In genomic region chr6:117389227-117390057, GRCh38 we compare ENCODE assay signal across 22 cellular contexts. TPM values are rescaled to one million over a fixed set of nuclear protein-coding genes. Genes with fewer than 3 reads are reported as not detected.
DNase-seq lines count a peak whose midpoint lies in the region; ATAC-seq and TF ChIP-seq lines count a peak whose summit lies in the region.
"Had no signal": no experiment of that assay in that cellular context is flagged by ENCODE, and none has a peak within 500 bp of the region (broad histone marks: within the 10 kb centered on the region; RNA-seq: fewer than 3 reads in every experiment).

No MANE protein-coding gene starts in this region.

- no peaks in the 10 kb centered on the region for H3K9me3 ChIP-seq in IMR-90 (ENCODE audit: control insufficient read depth, insufficient read depth, low read length)
- H3K9me3 ChIP-seq: BE2C, prostate gland, SJCRH30, upper lobe of left lung had no signal

- no peak overlapping the region for H2BK15ac ChIP-seq in IMR-90 (ENCODE audit: low read depth, low read length)

- H4K20me1 ChIP-seq in IMR-90 (ENCODE audit: insufficient read depth, low read length) = no peaks in the 10 kb centered on the region

- H3K36me3 ChIP-seq in IMR-90 (ENCODE audit: control insufficient read depth, insufficient read depth, low read length) = no peaks in the 10 kb centered on the region
- H3K36me3 ChIP-seq: BE2C, prostate gland, SJCRH30, upper lobe of left lung had no signal

- DNase-seq in IMR-90 = no peak
- DNase-seq in RPMI7951 (ENCODE audit: low read depth) = peak; percentile 51
- peak; percentile 11 for DNase-seq in fibroblast of pulmonary artery (ENCODE audit: low read depth)
- peak; percentile 73 for DNase-seq in mucosa of gallbladder (ENCODE audit: low spot score)
- DNase-seq in DMS153 treated with DMSO at 0.1 percent for 48 hours (lab: John Stamatoyannopoulos, UW; ENCODE audit: unreplicated experiment) = no peak
- DNase-seq: activated CD4-positive, alpha-beta T cell treated with anti-CD3 and anti-CD28 coated beads for 36 hours; activated naive CD4-positive, alpha-beta T cell treated with anti-CD3 and anti-CD28 coated beads for 36 hours; BE2C; GOT3; mesendoderm; NCI-H1694 treated with DMSO at 0.1 percent for 48 hours; NCI-H446; nephron progenitor cell; SJCRH30; stimulated activated naive B cell treated with anti-CD40 and anti-IgM and Interleukin-4, amounts not matched to agents 10 μg/mL and 1 μg/mL and 100 μg/mL, for 72 hours; T-helper 9 cell had no signal

- H3K9ac ChIP-seq in IMR-90 (ENCODE audit: low read depth, low read length) = no peak overlapping the region

- CTCF ChIA-PET in IMR-90 (lab: Yijun Ruan, JAX) = interaction anchor here (0.7 to 1.4 kb wide), 2 partner anchors 10 to 61 kb away, joined by 3 read pairs; no protein-coding TSS in a partner anchor

- H3K18ac ChIP-seq in IMR-90 (ENCODE audit: low read depth, low read length) = no peak overlapping the region

- in situ Hi-C loops in IMR-90 (cut with MboI; ENCODE audit: low sequenced_read_pairs) = no loop called here

- ATAC-seq in IMR-90 (ENCODE audit: low read depth) (no peak), GM19035 (IDR thresholded peaks at IDR 0.05; ENCODE audit: unreplicated experiment) (no peak), HG03342 (IDR thresholded peaks at IDR 0.05; ENCODE audit: unreplicated experiment) (no peak), HG02970 (IDR thresholded peaks at IDR 0.05; ENCODE audit: low FRiP score, unreplicated experiment) (no peak)
- ATAC-seq: activated CD4-positive, alpha-beta T cell treated with anti-CD3 and anti-CD28 coated beads for 36 hours; stimulated activated naive B cell treated with anti-CD40 and anti-IgM and Interleukin-4, amounts not matched to agents 10 μg/mL and 1 μg/mL and 100 μg/mL, for 72 hours had no signal

- no peak overlapping the region for H3K4me2 ChIP-seq in IMR-90 (ENCODE audit: low read depth, low read length)

- no peak overlapping the region for H3K4ac ChIP-seq in IMR-90 (ENCODE audit: low read depth, low read length)

- H2AFZ ChIP-seq in IMR-90 (replicated peaks; ENCODE audit: low read length, poor library complexity) = no peak overlapping the region

- WGBS in IMR-90 (ENCODE audit: extremely low coverage in 2 of 2, insufficient read length in 1 of 2), 2 experiments = 90% methylated on average over 3 of the region's 11 CpGs; no CpG with 5 or more reads in 1 of the 2 experiments

- no peaks in the 10 kb centered on the region for H3K4me1 ChIP-seq in IMR-90 (ENCODE audit: control insufficient read depth, insufficient read depth, low read length)
- H3K4me1 ChIP-seq: BE2C, prostate gland, SJCRH30 had no signal

- TF ChIP-seq CTCF in IMR-90 (conservative IDR thresholded peaks at IDR 0.05; ENCODE audit: low read depth, low read length) (no peak), fibroblast of pulmonary artery (IDR thresholded peaks at IDR 0.05; ENCODE audit: low read length, missing control alignments) (no peak)

- H3K56ac ChIP-seq in IMR-90 (ENCODE audit: extremely low read depth, insufficient read depth, low read length) = no peak overlapping the region

- H3K27me3 ChIP-seq in IMR-90 (ENCODE audit: control insufficient read depth, insufficient read depth, low read length) = no peaks in the 10 kb centered on the region
- H3K27me3 ChIP-seq: BE2C, SJCRH30, upper lobe of left lung had no signal

- H3K79me1 ChIP-seq in IMR-90 (ENCODE audit: low read depth in 1 of 2, low read length in 2 of 2) = no peaks in the 10 kb centered on the region

- H3K27ac ChIP-seq in IMR-90 (ENCODE audit: insufficient read depth, low read length) = no peak overlapping the region
- H3K27ac ChIP-seq: prostate gland, SJCRH30, upper lobe of left lung had no signal

- intact Hi-C loops in IMR-90 (cut with micrococcal nuclease) = no loop called here

- H3K23ac ChIP-seq in IMR-90 (ENCODE audit: low read depth, low read length) = no peak overlapping the region

- no peak overlapping the region for H4K91ac ChIP-seq in IMR-90 (ENCODE audit: insufficient read depth, low read depth, low read length)

- H4K8ac ChIP-seq in IMR-90 (ENCODE audit: low read depth in 2 of 2, low read length in 2 of 2) = no peak overlapping the region

- TF ChIP-seq POLR2A in IMR-90 (IDR thresholded peaks at IDR 0.05; ENCODE audit: low read depth, low read length) = no peak

- H3K14ac ChIP-seq in IMR-90 (replicated peaks; ENCODE audit: low read depth, low read length) = no peak overlapping the region

- H2AK9ac ChIP-seq in IMR-90 (replicated peaks; ENCODE audit: low read depth, low read length, poor library complexity) = no peak overlapping the region

- H4K5ac ChIP-seq in IMR-90 (ENCODE audit: low read depth, low read length) = no peak overlapping the region

- H2AK5ac ChIP-seq in IMR-90 (ENCODE audit: low read depth, low read length) = no peak overlapping the region

- dilution Hi-C loops in IMR-90 (cut with HindIII; ENCODE audit: low sequenced_read_pairs, unreplicated experiment) = no loop called here

- H3K4me3 ChIP-seq in IMR-90 (ENCODE audit: insufficient read depth, low read depth, low read length) (no peak overlapping the region), fibroblast of pulmonary artery (replicated peaks; ENCODE audit: low read depth, low read length) (no peak overlapping the region)
- H3K4me3 ChIP-seq: prostate gland, SJCRH30, upper lobe of left lung had no signal

- no peak for TF ChIP-seq RAD21 in IMR-90 (IDR thresholded peaks at IDR 0.05; ENCODE audit: low read length)

- POLR2A ChIA-PET in IMR-90 (lab: Charles Lee; ENCODE audit: unreplicated experiment) = no interaction called here

- no peaks in the 10 kb centered on the region for H3K9me1 ChIP-seq in IMR-90 (ENCODE audit: insufficient read depth, low read length)

- H2BK5ac ChIP-seq in IMR-90 (ENCODE audit: low read depth, low read length, poor library complexity, severe bottlenecking) = no peak overlapping the region

- no peak overlapping the region for H2BK120ac ChIP-seq in IMR-90 (ENCODE audit: low read depth, low read length)

- no TSS peak for BruUV-seq in IMR-90 (replicated peaks; lab: Mats Ljungman, UMichigan)

- no peak overlapping the region for H2BK20ac ChIP-seq in IMR-90 (ENCODE audit: low read depth, low read length)

TF ChIP-seq in IMR-90, 13 proteins besides CTCF, POLR2A, EP300 and RAD21:
- peak; percentile 75 for TF ChIP-seq CEBPB (IDR thresholded peaks at IDR 0.05; ENCODE audit: low read depth, low read length)
- TF ChIP-seq NFE2L2 (IDR thresholded peaks at IDR 0.05; ENCODE audit: low read depth, low read length) = no peak
TF ChIP-seq in IMR-90: peak in this region for 1.

RNA-seq across cellular contexts. Expression of gene ROS1, which starts 36.3 kb away (rescaled TPM):
- total RNA-seq in IMR-90 (2012; rRNA removed) = under 0.01 TPM in 2 replicates
- polyA plus RNA-seq in IMR-90 (2012; rRNA removed) = 0.03 TPM in 1 of 2 replicates, not detected in the other
- polyA plus RNA-seq in IMR-90 (2012; cell fraction: cytosol; rRNA removed) = under 0.01 and 0.01 TPM in 2 replicates
- 0.01 and 0.05 TPM in 2 replicates for polyA plus RNA-seq in IMR-90 (2012; cell fraction: nucleus; rRNA removed; ENCODE audit: low replicate concordance)
- total RNA-seq in RPMI7951 (2014; rRNA removed; shearing (Covaris generic)) = 0.36 and 0.49 TPM in 2 replicates
- 0.12 TPM for total RNA-seq in mucosa of gallbladder
- total RNA-seq: activated CD4-positive, alpha-beta T cell treated with anti-CD3 and anti-CD28 coated beads for 36 hours; activated naive CD4-positive, alpha-beta T cell treated with anti-CD3 and anti-CD28 coated beads for 36 hours; astrocyte had no signal

Comparison
In these comparisons a context has a peak if more than half of its experiments do, and no peak if none do; other contexts are left out.
1. DNase-seq: peak in RPMI7951 (single experiment), fibroblast of pulmonary artery (single experiment) and mucosa of gallbladder (single experiment); none in IMR-90 (single experiment) and DMS153 treated with DMSO at 0.1 percent for 48 hours (single experiment).